Comparison of ENCODE assay signal across 22 cellular contexts in genomic region chr19:6357995-6358394, GRCh38. TPM values are rescaled to one million over a fixed set of nuclear protein-coding genes. Genes with fewer than 3 reads are reported as not detected.
DNase-seq lines count a peak whose midpoint lies in the region; ATAC-seq, FAIRE-seq and TF ChIP-seq lines count a peak whose summit lies in the region.
"Had no signal": no experiment of that assay in that cellular context is flagged by ENCODE, and none has a peak within 500 bp of the region (broad histone marks: within the 10 kb centered on the region; RNA-seq: fewer than 3 reads in every experiment).

No MANE protein-coding gene starts in this region.

- no peak for ATAC-seq in HG03439 (IDR thresholded peaks at IDR 0.05; ENCODE audit: unreplicated experiment)
- ATAC-seq: activated naive CD4-positive, alpha-beta T cell treated with anti-CD3 and anti-CD28 coated beads, Interleukin-2, amount 50 U/mL, for 72 hours; left cardiac atrium had no signal

- no peak overlapping the region for H2BK15ac ChIP-seq in H1 (ENCODE audit: low read length)

- no peak for TF ChIP-seq RAD21 in H1 (IDR thresholded peaks at IDR 0.05 in 1 of 2, conservative IDR thresholded peaks at IDR 0.05 in 1 of 2; ENCODE audit: low read depth in 2 of 2, low read length in 2 of 2)

- no peak overlapping the region for H3K14ac ChIP-seq in H1 (ENCODE audit: insufficient read length)

- peak overlapping the region; percentile 51 for H4K8ac ChIP-seq in H1 (ENCODE audit: extremely low read depth, insufficient read depth, low read length)

- H3K36me3 Mint-ChIP-seq in CD4-positive, alpha-beta memory T cell: peaks cover 6 to 20% of the 10 kb centered on the region in 2 donors
- H3K36me3 Mint-ChIP-seq: brain had no signal

- POLR2A ChIA-PET in H1 (lab: Charles Lee; ENCODE audit: partially characterized antibody): no interaction called here
- POLR2A ChIA-PET in CD4-positive, alpha-beta memory T cell (lab: Charles Lee; ENCODE audit: partially characterized antibody): no interaction called here

- H3K4me2 ChIP-seq in H1 (ENCODE audit: insufficient read depth in 1 of 2, low read depth in 2 of 2, low read length in 2 of 2) (no peak overlapping the region), osteoblast (ENCODE audit: insufficient read depth, low read length) (no peak overlapping the region)

- CTCF ChIA-PET in H1 (lab: Charles Lee; ENCODE audit: partially characterized antibody): interaction anchor here (0.6 to 1.5 kb wide), 3 partner anchors 79 to 430 kb away, joined by 3 to 5 read pairs (median 3); no protein-coding TSS in a partner anchor
- CTCF ChIA-PET in CD4-positive, alpha-beta memory T cell (lab: Charles Lee; ENCODE audit: partially characterized antibody): interaction anchor here (0.6 kb wide), 1 partner anchor 48 kb away, joined by 3 read pairs; no protein-coding TSS in a partner anchor

- peaks cover 5% of the 10 kb centered on the region; the same call in 1 of the 2 replicates for H3K23me2 ChIP-seq in H1 (ENCODE audit: low read depth, low read length)

- H3K56ac ChIP-seq in H1 (replicated peaks; ENCODE audit: insufficient read length, low read depth, low read length): no peak overlapping the region

- peak overlapping the region in 1 of 7 donors; percentile 23 for H3K27ac Mint-ChIP-seq in CD4-positive, alpha-beta memory T cell
- H3K27ac Mint-ChIP-seq: activated T-cell treated with anti-CD3 and anti-CD28 coated beads, Interleukin-2, amount 50 U/mL, for 24 hours; brain had no signal

- peak; percentile 47 for DNase-seq in ELF-1 (ENCODE audit: low read depth, low spot score)
- no peak for DNase-seq in H1 (ENCODE audit: low read depth in 1 of 2, low spot score in 2 of 2)
- peak; percentile 44 for DNase-seq in osteoblast (ENCODE audit: insufficient read length, low spot score, missing footprints)
- DNase-seq in CD4-positive, alpha-beta memory T cell: no peak
- no peak for DNase-seq in NCI-H2029 (lab: John Stamatoyannopoulos, UW)
- DNase-seq: activated CD4-positive, alpha-beta T cell treated with anti-CD3 and anti-CD28 coated beads, Interleukin-2, amount 50 U/mL, for 48 hours; activated T-cell treated with anti-CD3 and anti-CD28 coated beads, Interleukin-2, amount 50 U/mL, for 24 hours; Caco-2; dermis blood vessel endothelial cell; GDM1; left cardiac atrium; NCI-H774; stomach; SW 1271 had no signal

- no peak overlapping the region for H3K4ac ChIP-seq in H1 (replicated peaks; ENCODE audit: insufficient read length, low read depth, low read length)

- H3K79me1 ChIP-seq in H1 (ENCODE audit: low read depth, low read length): peaks cover 4% of the 10 kb centered on the region

- H3K9ac ChIP-seq in H1 (replicated peaks in 1 of 4; ENCODE audit: extremely low read depth in 1 of 4, low read depth in 3 of 4, low read length in 3 of 4): no peak overlapping the region

- no peak overlapping the region for H3K4me3 Mint-ChIP-seq in CD4-positive, alpha-beta memory T cell
- H3K4me3 Mint-ChIP-seq: activated T-cell treated with anti-CD3 and anti-CD28 coated beads, Interleukin-2, amount 50 U/mL, for 24 hours had no signal

- H3K4me1 ChIP-seq in H1 (replicated peaks in 1 of 4; ENCODE audit: control insufficient read depth in 3 of 4, insufficient read depth in 4 of 4, low read length in 3 of 4) (peaks cover 0 to 2% (median 1%) of the 10 kb centered on the region in 4 experiments; a peak in 2 of 7 replicates), osteoblast (ENCODE audit: insufficient read depth, low read length) (peaks cover 5% of the 10 kb centered on the region)
- H3K4me1 ChIP-seq in CD4-positive, alpha-beta memory T cell (ENCODE audit: insufficient read depth, low read length): peaks cover 11% of the 10 kb centered on the region
- H3K4me1 ChIP-seq: Caco-2 had no signal

- peaks cover 0 to 4% of the 10 kb centered on the region in 2 experiments; a peak in 1 of 4 replicates for H3K9me3 ChIP-seq in H1 (ENCODE audit: insufficient read depth in 2 of 2, low read depth in 1 of 2, low read length in 1 of 2)
- no peaks in the 10 kb centered on the region for H3K9me3 ChIP-seq in osteoblast (ENCODE audit: low read depth, low read length)
- H3K9me3 ChIP-seq in CD4-positive, alpha-beta memory T cell (ENCODE audit: control insufficient read depth in 1 of 2, low read length in 2 of 2): no peaks in the 10 kb centered on the region
- H3K9me3 ChIP-seq: Caco-2, esophagus muscularis mucosa, stomach, vagina had no signal

- no peak overlapping the region for H3K23ac ChIP-seq in H1 (ENCODE audit: insufficient read length)

- H3K18ac ChIP-seq in H1 (ENCODE audit: extremely low read depth, low read length): no peak overlapping the region

- no peak overlapping the region for H2BK20ac ChIP-seq in H1 (ENCODE audit: low read length)

- H3K36me3 ChIP-seq in H1 (ENCODE audit: control insufficient read depth in 2 of 4, insufficient read depth in 4 of 4, low read length in 3 of 4) (no peaks in the 10 kb centered on the region), osteoblast (ENCODE audit: insufficient read depth, low read length) (no peaks in the 10 kb centered on the region)
- no peaks in the 10 kb centered on the region for H3K36me3 ChIP-seq in CD4-positive, alpha-beta memory T cell (ENCODE audit: insufficient read depth, low read length)
- H3K36me3 ChIP-seq: esophagus muscularis mucosa, stomach, vagina had no signal

- H3K4me3 ChIP-seq in H1 (ENCODE audit: extremely low read depth in 1 of 4, insufficient read depth in 2 of 4, low read depth in 3 of 4, low read length in 4 of 4) (no peak overlapping the region), osteoblast (ENCODE audit: insufficient read depth, low read length) (no peak overlapping the region)
- H3K4me3 ChIP-seq in CD4-positive, alpha-beta memory T cell (ENCODE audit: low read length in 2 of 2): no peak overlapping the region
- H3K4me3 ChIP-seq: esophagus muscularis mucosa, stomach, vagina had no signal

- H3K27me3 Mint-ChIP-seq in CD4-positive, alpha-beta memory T cell: no peaks in the 10 kb centered on the region
- H3K27me3 Mint-ChIP-seq: activated T-cell treated with anti-CD3 and anti-CD28 coated beads, Interleukin-2, amount 50 U/mL, for 24 hours had no signal

- no peak overlapping the region for H2BK5ac ChIP-seq in H1 (ENCODE audit: low read depth, low read length)

- TF ChIP-seq CTCF in H1 (IDR thresholded peaks at IDR 0.05; ENCODE audit: control extremely low read depth in 1 of 3, insufficient read depth in 1 of 3, low read depth in 1 of 3, low read length in 3 of 3) (no peak), osteoblast (IDR thresholded peaks at IDR 0.05; ENCODE audit: extremely low read depth, low read depth, low read length) (no peak)

- H3K27me3 ChIP-seq in H1 (replicated peaks in 1 of 4; ENCODE audit: control insufficient read depth in 3 of 4, extremely low read depth in 1 of 4, insufficient read depth in 3 of 4, low read length in 3 of 4) (no peaks in the 10 kb centered on the region), osteoblast (ENCODE audit: insufficient read depth, low read length) (no peaks in the 10 kb centered on the region)
- no peaks in the 10 kb centered on the region for H3K27me3 ChIP-seq in CD4-positive, alpha-beta memory T cell (ENCODE audit: insufficient read depth, low read length)
- H3K27me3 ChIP-seq: esophagus muscularis mucosa, stomach, vagina had no signal

- H4K5ac ChIP-seq in H1 (ENCODE audit: insufficient read length, low read depth, low read length): no peak overlapping the region

- peaks cover 8 to 24% (median 9%) of the 10 kb centered on the region in 4 donors for H3K4me1 Mint-ChIP-seq in CD4-positive, alpha-beta memory T cell

- H3K79me2 ChIP-seq in H1 (ENCODE audit: control insufficient read depth in 1 of 2, insufficient read depth in 2 of 2, low read length in 2 of 2) (peaks cover 0 to 6% of the 10 kb centered on the region in 2 experiments; a peak in 2 of 4 replicates), osteoblast (ENCODE audit: insufficient read depth, low read length) (peaks cover 16% of the 10 kb centered on the region)

- 81% methylated on average over 9 of the region's 9 CpGs; no CpG with 5 or more reads in 1 of the 2 experiments for WGBS in H1 (ENCODE audit: extremely low coverage in 1 of 2, insufficient coverage in 1 of 2, insufficient read length in 1 of 2, insufficient replicate concordance in 2 of 2, low coverage in 1 of 2, low lambda C conversion rate in 2 of 2, missing lambda C conversion rate in 1 of 2), 2 experiments

- no peaks in the 10 kb centered on the region for H3K9me3 Mint-ChIP-seq in CD4-positive, alpha-beta memory T cell
- H3K9me3 Mint-ChIP-seq: activated naive CD4-positive, alpha-beta T cell treated with anti-CD3 and anti-CD28 coated beads, Interleukin-2, amount 50 U/mL, for 72 hours; activated T-cell treated with anti-CD3 and anti-CD28 coated beads, Interleukin-2, amount 50 U/mL, for 24 hours had no signal

- no peak for TF ChIP-seq EP300 in H1 (IDR thresholded peaks at IDR 0.05; ENCODE audit: borderline replicate concordance in 1 of 2, low read depth in 2 of 2, low read length in 2 of 2)

- peak overlapping the region; percentile 50; the same call in 1 of the 2 replicates for H2BK12ac ChIP-seq in H1 (ENCODE audit: low read depth, low read length)

- no peak overlapping the region for H3K27ac ChIP-seq in H1 (ENCODE audit: low read depth, low read length)
- no peak overlapping the region for H3K27ac ChIP-seq in osteoblast (ENCODE audit: low read depth, low read length)
- no peak overlapping the region for H3K27ac ChIP-seq in CD4-positive, alpha-beta memory T cell (ENCODE audit: low read depth, low read length)
- H3K27ac ChIP-seq: esophagus muscularis mucosa, stomach, vagina had no signal

- H2AK5ac ChIP-seq in H1 (ENCODE audit: low read depth, low read length): no peak overlapping the region

- no peak overlapping the region for H4K91ac ChIP-seq in H1 (replicated peaks; ENCODE audit: insufficient read length, low read length)

- H2AFZ ChIP-seq in H1 (ENCODE audit: low read length): no peak overlapping the region
- no peak overlapping the region for H2AFZ ChIP-seq in osteoblast (ENCODE audit: low read length)

- no peak for FAIRE-seq in H1 (lab: Jason Lieb, UNC)
- FAIRE-seq: GM12892, HTR-8/SVneo had no signal

- no peak overlapping the region for H2BK120ac ChIP-seq in H1 (replicated peaks; ENCODE audit: low read depth, low read length)

- H4K20me1 ChIP-seq in H1 (replicated peaks in 1 of 2; ENCODE audit: control insufficient read depth in 1 of 2, insufficient read depth in 2 of 2, low read length in 2 of 2): no peaks in the 10 kb centered on the region
- H4K20me1 ChIP-seq in osteoblast (ENCODE audit: insufficient read depth, low read length): no peaks in the 10 kb centered on the region

- intact Hi-C loops in CD4-positive, alpha-beta memory T cell (cut with micrococcal nuclease): no loop called here

- TF ChIP-seq POLR2A in H1 (IDR thresholded peaks at IDR 0.05; ENCODE audit: control extremely low read depth in 1 of 2, low read depth in 2 of 2, low read length in 2 of 2): no peak

RNA-seq across cellular contexts. Expression of gene CLPP, which starts 3.3 kb away (rescaled TPM):
- 86.3 and 88.7 TPM in 2 replicates for total RNA-seq in H1 (2021; fragmentation: NEBNext Ultra II Directional; extraction: Animal tissue kit (Norgen Biotek cat#: 25700))
- polyA plus RNA-seq in H1 (2011; rRNA removed): 280 and 387 TPM in 2 replicates
- 164 TPM for polyA plus RNA-seq in H1 (2011; cell fraction: cytosol; rRNA removed)
- polyA plus RNA-seq in H1 (2011; cell fraction: nucleus; rRNA removed): 121 TPM
- 66.2 to 76.4 TPM (median 68.1 TPM) in 4 replicates for polyA plus RNA-seq in H1 (2012, experiment 1 of 2)
- polyA plus RNA-seq in H1 (2012, experiment 2 of 2): 93.6 TPM
- 135 TPM for polyA plus RNA-seq in H1 (2013, experiment 1 of 2)
- 140 TPM for polyA plus RNA-seq in H1 (2013, experiment 2 of 2)
- polyA minus RNA-seq in H1 (2011; rRNA and poly(A)+ RNA removed): 21.4 and 24.7 TPM in 2 replicates
- 34.5 TPM for polyA minus RNA-seq in H1 (2011; cell fraction: cytosol; rRNA and poly(A)+ RNA removed)
- 27.3 TPM for polyA minus RNA-seq in H1 (2011; cell fraction: nucleus; rRNA and poly(A)+ RNA removed)
- total RNA-seq in osteoblast: 31.5 and 32.4 TPM in 2 replicates
- 10 to 100 TPM; 70.8 to 71.3 TPM for total RNA-seq in CD4-positive, alpha-beta memory T cell
- polyA plus RNA-seq in CD4-positive, alpha-beta memory T cell: 100 to 1,000 TPM; 160 to 212 TPM

RNA-seq across cellular contexts. Expression of gene ALKBH7, which starts 14.6 kb away (rescaled TPM):
- total RNA-seq in H1 (2021; fragmentation: NEBNext Ultra II Directional; extraction: Animal tissue kit (Norgen Biotek cat#: 25700)): 66.3 and 75.6 TPM in 2 replicates
- polyA plus RNA-seq in H1 (2011; rRNA removed): 100 and 145 TPM in 2 replicates
- polyA plus RNA-seq in H1 (2011; cell fraction: cytosol; rRNA removed): 57.2 TPM
- 63.6 TPM for polyA plus RNA-seq in H1 (2011; cell fraction: nucleus; rRNA removed)
- 25.5 to 66.0 TPM (median 58.6 TPM) in 4 replicates for polyA plus RNA-seq in H1 (2012, experiment 1 of 2)
- polyA plus RNA-seq in H1 (2012, experiment 2 of 2): 88.7 TPM
- 40.9 TPM for polyA plus RNA-seq in H1 (2013, experiment 1 of 2)
- polyA plus RNA-seq in H1 (2013, experiment 2 of 2): 38.2 TPM
- polyA minus RNA-seq in H1 (2011; rRNA and poly(A)+ RNA removed): 5.5 and 9.5 TPM in 2 replicates
- polyA minus RNA-seq in H1 (2011; cell fraction: cytosol; rRNA and poly(A)+ RNA removed): 29.0 TPM
- polyA minus RNA-seq in H1 (2011; cell fraction: nucleus; rRNA and poly(A)+ RNA removed): 16.0 TPM
- total RNA-seq in osteoblast: 48.9 and 52.1 TPM in 2 replicates
- 10 to 100 TPM; 67.4 to 73.4 TPM for total RNA-seq in CD4-positive, alpha-beta memory T cell
- 10 to 100 TPM; 72.3 to 88.1 TPM for polyA plus RNA-seq in CD4-positive, alpha-beta memory T cell

RNA-seq across cellular contexts. Expression of gene PSPN, which starts 17.7 kb away (rescaled TPM):
- 1.9 and 2.1 TPM in 2 replicates for total RNA-seq in H1 (2021; fragmentation: NEBNext Ultra II Directional; extraction: Animal tissue kit (Norgen Biotek cat#: 25700))
- 1.0 and 1.4 TPM in 2 replicates for polyA plus RNA-seq in H1 (2011; rRNA removed)
- 0.67 TPM for polyA plus RNA-seq in H1 (2011; cell fraction: cytosol; rRNA removed)
- 1.1 TPM for polyA plus RNA-seq in H1 (2011; cell fraction: nucleus; rRNA removed)
- polyA plus RNA-seq in H1 (2012, experiment 1 of 2): 1.0 to 1.3 TPM (median 1.1 TPM) in 4 replicates
- 1.2 TPM for polyA plus RNA-seq in H1 (2012, experiment 2 of 2)
- polyA plus RNA-seq in H1 (2013, experiment 1 of 2): 0.83 TPM
- 0.81 TPM for polyA plus RNA-seq in H1 (2013, experiment 2 of 2)
- 0.51 and 0.54 TPM in 2 replicates for polyA minus RNA-seq in H1 (2011; rRNA and poly(A)+ RNA removed)
- polyA minus RNA-seq in H1 (2011; cell fraction: cytosol; rRNA and poly(A)+ RNA removed): 2.6 TPM
- polyA minus RNA-seq in H1 (2011; cell fraction: nucleus; rRNA and poly(A)+ RNA removed): 0.60 TPM
- total RNA-seq in osteoblast: 1.1 and 1.2 TPM in 2 replicates
- total RNA-seq in CD4-positive, alpha-beta memory T cell: 1 to 10 TPM; 4.6 to 5.2 TPM
- polyA plus RNA-seq in CD4-positive, alpha-beta memory T cell: under 1 TPM; 0.38 to 0.61 TPM

RNA-seq across cellular contexts. Expression of gene ACER1, which starts 24.6 kb away (rescaled TPM):
- total RNA-seq in H1 (2021; fragmentation: NEBNext Ultra II Directional; extraction: Animal tissue kit (Norgen Biotek cat#: 25700)): not detected in 2 replicates
- polyA plus RNA-seq in H1 (2011; rRNA removed): 0.05 TPM in 1 of 2 replicates, not detected in the other
- polyA plus RNA-seq in H1 (2011; cell fraction: cytosol; rRNA removed): not detected
- not detected for polyA plus RNA-seq in H1 (2011; cell fraction: nucleus; rRNA removed)
- polyA plus RNA-seq in H1 (2012, experiment 1 of 2): not detected in 4 replicates
- not detected for polyA plus RNA-seq in H1 (2012, experiment 2 of 2)
- polyA plus RNA-seq in H1 (2013, experiment 1 of 2): not detected
- not detected for polyA plus RNA-seq in H1 (2013, experiment 2 of 2)
- not detected in 2 replicates for polyA minus RNA-seq in H1 (2011; rRNA and poly(A)+ RNA removed)
- polyA minus RNA-seq in H1 (2011; cell fraction: cytosol; rRNA and poly(A)+ RNA removed): not detected
- not detected for polyA minus RNA-seq in H1 (2011; cell fraction: nucleus; rRNA and poly(A)+ RNA removed)
- under 0.01 TPM in 1 of 2 replicates, not detected in the other for total RNA-seq in osteoblast
- 1 to 10 TPM in 1 of 2 experiments, under 1 TPM in 1; 0.67 to 1.3 TPM for total RNA-seq in CD4-positive, alpha-beta memory T cell
- 1 to 10 TPM in 1 of 2 donors, under 1 TPM in 1; 0.90 to 1.1 TPM for polyA plus RNA-seq in CD4-positive, alpha-beta memory T cell
- total RNA-seq: Caco-2, dermis blood vessel endothelial cell, esophagus muscularis mucosa, H4, left cardiac atrium, vagina had no signal

RNA-seq across cellular contexts. Expression of gene GTF2F1, which starts 35.0 kb away (rescaled TPM):
- 56.3 and 60.8 TPM in 2 replicates for total RNA-seq in H1 (2021; fragmentation: NEBNext Ultra II Directional; extraction: Animal tissue kit (Norgen Biotek cat#: 25700))
- polyA plus RNA-seq in H1 (2011; rRNA removed): 29.3 and 38.5 TPM in 2 replicates
- polyA plus RNA-seq in H1 (2011; cell fraction: cytosol; rRNA removed): 62.3 TPM
- 44.0 TPM for polyA plus RNA-seq in H1 (2011; cell fraction: nucleus; rRNA removed)
- 62.5 to 69.8 TPM (median 66.6 TPM) in 4 replicates for polyA plus RNA-seq in H1 (2012, experiment 1 of 2)
- 35.4 TPM for polyA plus RNA-seq in H1 (2012, experiment 2 of 2)
- 56.6 TPM for polyA plus RNA-seq in H1 (2013, experiment 1 of 2)
- polyA plus RNA-seq in H1 (2013, experiment 2 of 2): 49.7 TPM
- polyA minus RNA-seq in H1 (2011; rRNA and poly(A)+ RNA removed): 30.4 TPM in 2 replicates
- 33.5 TPM for polyA minus RNA-seq in H1 (2011; cell fraction: cytosol; rRNA and poly(A)+ RNA removed)
- 13.9 TPM for polyA minus RNA-seq in H1 (2011; cell fraction: nucleus; rRNA and poly(A)+ RNA removed)
- total RNA-seq in osteoblast: 47.1 and 48.1 TPM in 2 replicates
- 10 to 100 TPM; 56.3 to 57.7 TPM for total RNA-seq in CD4-positive, alpha-beta memory T cell
- polyA plus RNA-seq in CD4-positive, alpha-beta memory T cell: 10 to 100 TPM in 1 of 2 donors, 1 to 10 TPM in 1; 6.6 to 27.5 TPM

Comparison
In these comparisons a context has a peak if more than half of its experiments do, and no peak if none do; other contexts are left out.
1. DNase-seq: peak in ELF-1 (single experiment) and osteoblast (single experiment); none in H1 (0 of 2), CD4-positive, alpha-beta memory T cell (0 of 5) and NCI-H2029 (single experiment).